9 cellular contexts compared by ENCODE assay signal in the genomic region with DNA sequence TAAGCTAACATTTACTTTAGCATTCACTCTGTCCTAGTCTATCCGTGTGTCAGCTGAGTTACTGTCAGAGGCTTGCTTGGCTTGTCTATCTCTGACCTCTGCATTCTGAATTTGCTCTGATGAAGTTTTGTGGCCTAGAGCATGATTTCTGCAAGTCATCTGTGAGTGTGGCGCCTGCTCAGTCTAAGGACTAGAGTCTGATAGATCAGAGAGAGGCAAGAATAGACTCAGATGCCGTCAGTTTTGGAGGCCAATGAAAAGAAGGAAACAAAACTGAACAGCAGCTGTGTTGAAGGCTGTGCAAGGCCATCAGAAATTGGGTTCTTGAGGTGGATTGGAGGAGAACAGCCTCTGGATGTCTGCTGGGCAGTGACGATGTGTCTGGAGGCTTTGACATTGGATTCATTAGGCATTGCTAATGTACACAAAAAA.
DNase-seq lines count a peak whose midpoint lies in the region; ATAC-seq, FAIRE-seq and TF ChIP-seq lines count a peak whose summit lies in the region.
"Had no signal": no experiment of that assay in that cellular context is flagged by ENCODE, and none has a peak within 500 bp of the region (broad histone marks: within the 10 kb centered on the region; RNA-seq: fewer than 3 reads in every experiment).

No MANE protein-coding gene starts in this region.

- 4% methylated on average over 4 of the region's 4 CpGs for WGBS in HepG2 (ENCODE audit: low lambda C conversion rate)

- TF ChIP-seq RAD21 in HepG2 (CRISPR knock-in tag; IDR thresholded peaks at IDR 0.05): no peak

- H2AFZ ChIP-seq in HepG2 (ENCODE audit: low read length): no peak overlapping the region

- in situ Hi-C loops in HepG2 (cut with HindIII; ENCODE audit: extremely low pct_ligation_motif_present, low pct_unique_long_range_greater_than_20kb): no loop called here

- TF ChIP-seq CTCF in coronary artery (IDR thresholded peaks at IDR 0.05): no peak
- TF ChIP-seq CTCF in HepG2 (CRISPR knock-in tag; IDR thresholded peaks at IDR 0.05): no peak

- CTCF ChIA-PET in HepG2 (lab: Yijun Ruan, JAX; ENCODE audit: low intra/inter-chr PET ratio, low total read pairs): no interaction called here

- H3K9ac ChIP-seq in HepG2 (ENCODE audit: insufficient read depth, low read depth, low read length): no peak overlapping the region

- no peaks in the 10 kb centered on the region for H3K27me3 ChIP-seq in HepG2 (ENCODE audit: control insufficient read depth in 1 of 2, insufficient read depth in 2 of 2, low read length in 2 of 2)

- no peak for TF ChIP-seq POLR2A in HepG2 (IDR thresholded peaks at IDR 0.05; ENCODE audit: insufficient read depth in 1 of 2, low read depth in 2 of 2, low read length in 2 of 2)

- POLR2A ChIA-PET in HepG2 (lab: Yijun Ruan, JAX): no interaction called here

- no peak for TF ChIP-seq EP300 in HepG2 (IDR thresholded peaks at IDR 0.05; ENCODE audit: low read depth in 2 of 2, low read length in 2 of 2)
- TF ChIP-seq EP300 in HepG2 (CRISPR knock-in tag; IDR thresholded peaks at IDR 0.05; ENCODE audit: borderline replicate concordance): no peak

- H3K4me1 ChIP-seq in HepG2 (ENCODE audit: insufficient read depth, low read length): no peaks in the 10 kb centered on the region

- H3K36me3 ChIP-seq in HepG2 (replicated peaks in 1 of 2; ENCODE audit: control insufficient read depth in 1 of 2, insufficient read depth in 2 of 2, low read length in 2 of 2): no peaks in the 10 kb centered on the region
- H3K36me3 ChIP-seq: WERI-Rb-1 had no signal

- intact Hi-C loops in HepG2 (cut with micrococcal nuclease; ENCODE audit: unreplicated experiment): no loop called here

- H3K79me2 ChIP-seq in HepG2 (ENCODE audit: insufficient read depth, low read length): no peaks in the 10 kb centered on the region

- ATAC-seq in HepG2: peak; percentile 49; the same call in 2 of the 3 replicates

- H4K20me1 ChIP-seq in HepG2 (ENCODE audit: insufficient read depth, low read length): no peaks in the 10 kb centered on the region

- no peaks in the 10 kb centered on the region for H3K9me3 ChIP-seq in HepG2 (ENCODE audit: low read length)

- H3K27ac ChIP-seq in coronary artery (peak overlapping the region; percentile 29 to 74), HepG2 (ENCODE audit: extremely low read length, insufficient read depth, low read length) (no peak overlapping the region)
- H3K27ac ChIP-seq: WERI-Rb-1 had no signal

- H3K4me3 ChIP-seq in coronary artery (peak overlapping the region; percentile 12), HepG2 (replicated peaks in 1 of 3; ENCODE audit: insufficient read depth in 1 of 3, low read depth in 2 of 3, low read length in 3 of 3) (no peak overlapping the region)

- no peak for FAIRE-seq in HepG2 (lab: Jason Lieb, UNC)

- no peak overlapping the region for H3K4me2 ChIP-seq in HepG2 (ENCODE audit: low read depth, low read length)

- DNase-seq in LHCN-M2 (ENCODE audit: low read depth) (peak; percentile 18), coronary artery (ENCODE audit: low spot score) (peak; percentile 79), HepG2 (ENCODE audit: low spot score) (no peak), superior temporal gyrus (ENCODE audit: extremely low spot score) (peak; percentile 84), mesenteric fat pad (ENCODE audit: low spot score) (no peak), KG1 (lab: John Stamatoyannopoulos, UW) (no peak), CD1c-positive myeloid dendritic cell (ENCODE audit: extremely low spot score) (no peak), SIG-M5 treated with dmso at 0.1 percent for 504 hours (lab: John Stamatoyannopoulos, UW; ENCODE audit: unreplicated experiment) (no peak)
- DNase-seq: WERI-Rb-1 had no signal

- no TSS peak for BruUV-seq in HepG2 (replicated peaks; lab: Mats Ljungman, UMichigan)

TF ChIP-seq in HepG2, 621 proteins besides CTCF, POLR2A, EP300 and RAD21:
- TF ChIP-seq, protein P1, sequence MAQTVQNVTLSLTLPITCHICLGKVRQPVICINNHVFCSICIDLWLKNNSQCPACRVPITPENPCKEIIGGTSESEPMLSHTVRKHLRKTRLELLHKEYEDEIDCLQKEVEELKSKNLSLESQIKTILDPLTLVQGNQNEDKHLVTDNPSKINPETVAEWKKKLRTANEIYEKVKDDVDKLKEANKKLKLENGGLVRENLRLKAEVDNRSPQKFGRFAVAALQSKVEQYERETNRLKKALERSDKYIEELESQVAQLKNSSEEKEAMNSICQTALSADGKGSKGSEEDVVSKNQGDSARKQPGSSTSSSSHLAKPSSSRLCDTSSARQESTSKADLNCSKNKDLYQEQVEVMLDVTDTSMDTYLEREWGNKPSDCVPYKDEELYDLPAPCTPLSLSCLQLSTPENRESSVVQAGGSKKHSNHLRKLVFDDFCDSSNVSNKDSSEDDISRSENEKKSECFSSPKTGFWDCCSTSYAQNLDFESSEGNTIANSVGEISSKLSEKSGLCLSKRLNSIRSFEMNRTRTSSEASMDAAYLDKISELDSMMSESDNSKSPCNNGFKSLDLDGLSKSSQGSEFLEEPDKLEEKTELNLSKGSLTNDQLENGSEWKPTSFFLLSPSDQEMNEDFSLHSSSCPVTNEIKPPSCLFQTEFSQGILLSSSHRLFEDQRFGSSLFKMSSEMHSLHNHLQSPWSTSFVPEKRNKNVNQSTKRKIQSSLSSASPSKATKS (CRISPR knock-in tag; IDR thresholded peaks at IDR 0.05): no peak
- TF ChIP-seq, protein P2, sequence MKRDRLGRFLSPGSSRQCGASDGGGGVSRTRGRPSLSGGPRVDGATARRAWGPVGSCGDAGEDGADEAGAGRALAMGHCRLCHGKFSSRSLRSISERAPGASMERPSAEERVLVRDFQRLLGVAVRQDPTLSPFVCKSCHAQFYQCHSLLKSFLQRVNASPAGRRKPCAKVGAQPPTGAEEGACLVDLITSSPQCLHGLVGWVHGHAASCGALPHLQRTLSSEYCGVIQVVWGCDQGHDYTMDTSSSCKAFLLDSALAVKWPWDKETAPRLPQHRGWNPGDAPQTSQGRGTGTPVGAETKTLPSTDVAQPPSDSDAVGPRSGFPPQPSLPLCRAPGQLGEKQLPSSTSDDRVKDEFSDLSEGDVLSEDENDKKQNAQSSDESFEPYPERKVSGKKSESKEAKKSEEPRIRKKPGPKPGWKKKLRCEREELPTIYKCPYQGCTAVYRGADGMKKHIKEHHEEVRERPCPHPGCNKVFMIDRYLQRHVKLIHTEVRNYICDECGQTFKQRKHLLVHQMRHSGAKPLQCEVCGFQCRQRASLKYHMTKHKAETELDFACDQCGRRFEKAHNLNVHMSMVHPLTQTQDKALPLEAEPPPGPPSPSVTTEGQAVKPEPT (CRISPR knock-in tag; IDR thresholded peaks at IDR 0.05; ENCODE audit: low read depth): no peak
- no peak for TF ChIP-seq ZNF773 (CRISPR knock-in tag; IDR thresholded peaks at IDR 0.05; ENCODE audit: borderline replicate concordance)

Comparison
In these comparisons a context has a peak if more than half of its experiments do, and no peak if none do; other contexts are left out.
1. DNase-seq: peak in LHCN-M2 (single experiment), coronary artery (single experiment) and superior temporal gyrus (single experiment); none in HepG2 (single experiment), mesenteric fat pad (single experiment), KG1 (single experiment), CD1c-positive myeloid dendritic cell (single experiment) and SIG-M5 treated with dmso at 0.1 percent for 504 hours (single experiment).